In genomic region chr13:112617754-112618375, GRCh38 we compare ENCODE assay signal across 21 cellular contexts.
"Had no signal": no experiment of that assay in that cellular context is flagged by ENCODE, and none has a peak within 500 bp of the region (broad histone marks: within the 10 kb centered on the region; RNA-seq: fewer than 3 reads in every experiment).

No MANE protein-coding gene starts in this region.

- H3K27ac ChIP-seq: coronary artery, gastrocnemius medialis, parathyroid adenoma, sigmoid colon, suprapubic skin, transverse colon had no signal

- H3K4me3 Mint-ChIP-seq: central memory CD8-positive, alpha-beta T cell; effector memory CD8-positive, alpha-beta T cell; memory B cell; mesothelial cell of epicardium; naive B cell; nephron; stimulated activated naive B cell treated with anti-CD40 and anti-IgM and Interleukin-4, amounts not matched to agents 10 μg/mL and 1 μg/mL and 100 μg/mL, for 72 hours; stimulated activated naive CD8-positive, alpha-beta T cell treated with anti-CD3 and anti-CD28 coated beads, Interleukin-15, Interleukin-2, amounts not matched to agents 100 ng/mL and 50 ng/mL, for 24 hours had no signal

- H3K36me3 ChIP-seq: gastrocnemius medialis, sigmoid colon, suprapubic skin, transverse colon had no signal

- ATAC-seq: effector memory CD8-positive, alpha-beta T cell; gastrocnemius medialis had no signal

- H3K79me2 ChIP-seq: parathyroid adenoma had no signal

- DNase-seq: dermis blood vessel endothelial cell; effector memory CD8-positive, alpha-beta T cell; foreskin fibroblast; gastrocnemius medialis; mucosa of descending colon; naive B cell; occipital lobe; sigmoid colon; stimulated activated naive B cell treated with anti-CD40 and anti-IgM and Interleukin-4, amounts not matched to agents 10 μg/mL and 1 μg/mL and 100 μg/mL, for 72 hours; transverse colon had no signal

- H2AFZ ChIP-seq: parathyroid adenoma had no signal

- H3K4me1 ChIP-seq: gastrocnemius medialis, parathyroid adenoma, sigmoid colon, suprapubic skin, transverse colon had no signal

- H3K4me3 ChIP-seq: coronary artery, gastrocnemius medialis, lung, mucosa of descending colon, sigmoid colon, suprapubic skin, transverse colon had no signal

- H3K9me3 Mint-ChIP-seq: central memory CD8-positive, alpha-beta T cell; effector memory CD8-positive, alpha-beta T cell; memory B cell; mesothelial cell of epicardium; naive B cell; nephron; stimulated activated naive B cell treated with anti-CD40 and anti-IgM and Interleukin-4, amounts not matched to agents 10 μg/mL and 1 μg/mL and 100 μg/mL, for 72 hours; stimulated activated naive CD8-positive, alpha-beta T cell treated with anti-CD3 and anti-CD28 coated beads, Interleukin-15, Interleukin-2, amounts not matched to agents 100 ng/mL and 50 ng/mL, for 24 hours had no signal

- FAIRE-seq: endometrium had no signal

- H3K27ac Mint-ChIP-seq: effector memory CD8-positive, alpha-beta T cell; memory B cell; mesothelial cell of epicardium; nephron; progenitor cell of endocrine pancreas; stimulated activated naive B cell treated with anti-CD40 and anti-IgM and Interleukin-4, amounts not matched to agents 10 μg/mL and 1 μg/mL and 100 μg/mL, for 72 hours; stimulated activated naive CD8-positive, alpha-beta T cell treated with anti-CD3 and anti-CD28 coated beads, Interleukin-15, Interleukin-2, amounts not matched to agents 100 ng/mL and 50 ng/mL, for 24 hours had no signal

- H3K4me1 Mint-ChIP-seq: central memory CD8-positive, alpha-beta T cell; nephron had no signal

- H3K36me3 Mint-ChIP-seq: memory B cell; mesothelial cell of epicardium; naive B cell; stimulated activated naive B cell treated with anti-CD40 and anti-IgM and Interleukin-4, amounts not matched to agents 10 μg/mL and 1 μg/mL and 100 μg/mL, for 72 hours had no signal

- H3K9me3 ChIP-seq: gastrocnemius medialis, mucosa of descending colon, sigmoid colon, suprapubic skin, transverse colon had no signal

- H3K9ac ChIP-seq: parathyroid adenoma had no signal
